ENCODE assay signal across 10 cellular contexts in genomic region chr11:25734592-25735211, GRCh38.
DNase-seq lines count a peak whose midpoint lies in the region; ATAC-seq and TF ChIP-seq lines count a peak whose summit lies in the region.
"Had no signal": no experiment of that assay in that cellular context is flagged by ENCODE, and none has a peak within 500 bp of the region (broad histone marks: within the 10 kb centered on the region; RNA-seq: fewer than 3 reads in every experiment).

No MANE protein-coding gene starts in this region.

- ATAC-seq in HG03342 (IDR thresholded peaks at IDR 0.05; ENCODE audit: unreplicated experiment) (no peak), GM18519 (IDR thresholded peaks at IDR 0.05; ENCODE audit: low FRiP score, unreplicated experiment) (no peak)
- ATAC-seq in CD8-positive, alpha-beta T cell = no peak

- no peak overlapping the region for H3K27ac ChIP-seq in CD8-positive, alpha-beta T cell (ENCODE audit: low read depth, low read length)

- H3K4me3 Mint-ChIP-seq in CD8-positive, alpha-beta T cell = no peak overlapping the region
- H3K4me3 Mint-ChIP-seq: naive B cell had no signal

- no peaks in the 10 kb centered on the region for H3K9me3 ChIP-seq in CD8-positive, alpha-beta T cell (ENCODE audit: low read length)

- H3K4me1 Mint-ChIP-seq in CD8-positive, alpha-beta T cell (ENCODE audit: low read depth) = no peaks in the 10 kb centered on the region
- H3K4me1 Mint-ChIP-seq: naive B cell had no signal

- no peaks in the 10 kb centered on the region for H3K36me3 Mint-ChIP-seq in CD8-positive, alpha-beta T cell
- H3K36me3 Mint-ChIP-seq: naive B cell had no signal

- H3K27me3 Mint-ChIP-seq in CD8-positive, alpha-beta T cell (ENCODE audit: low read depth) = no peaks in the 10 kb centered on the region
- H3K27me3 Mint-ChIP-seq: naive B cell had no signal

- H3K9me3 Mint-ChIP-seq in CD8-positive, alpha-beta T cell = peaks cover 16% of the 10 kb centered on the region

- POLR2A ChIA-PET in CD8-positive, alpha-beta T cell (lab: Charles Lee) = no interaction called here

- no peaks in the 10 kb centered on the region for H3K27me3 ChIP-seq in CD8-positive, alpha-beta T cell (ENCODE audit: insufficient read depth, low read length)

- 0 out of 2 replicates have a peak, but pooled peaks have one; percentile 4 for TF ChIP-seq CTCF in AG10803 (conservative IDR thresholded peaks at IDR 0.05; ENCODE audit: low read length)
- no peak for TF ChIP-seq CTCF in CD8-positive, alpha-beta T cell (IDR thresholded peaks at IDR 0.05)

- no peaks in the 10 kb centered on the region for H3K4me1 ChIP-seq in CD8-positive, alpha-beta T cell (ENCODE audit: insufficient read depth, low read length)

- no peaks in the 10 kb centered on the region for H3K36me3 ChIP-seq in CD8-positive, alpha-beta T cell (ENCODE audit: insufficient read depth, low read length)

- intact Hi-C loops in CD8-positive, alpha-beta T cell (cut with DNase I, micrococcal nuclease) = no loop called here

- CTCF ChIA-PET in CD8-positive, alpha-beta T cell (lab: Charles Lee) = no interaction called here

- DNase-seq in AG10803 (ENCODE audit: low read depth) = no peak
- peak; percentile 66 for DNase-seq in HT-29 (ENCODE audit: low spot score)
- DNase-seq in amniotic stem cell (lab: John Stamatoyannopoulos, UW) = peak; percentile 21
- DNase-seq in inferior parietal cortex (ENCODE audit: extremely low spot score) = peak; percentile 22
- DNase-seq in CD8-positive, alpha-beta T cell = no peak
- no peak for DNase-seq in COLO668 (lab: John Stamatoyannopoulos, UW; ENCODE audit: unreplicated experiment)
- DNase-seq: cortex of kidney, naive B cell had no signal

- H3K27ac Mint-ChIP-seq in CD8-positive, alpha-beta T cell = no peak overlapping the region
- H3K27ac Mint-ChIP-seq: naive B cell had no signal

- no peak overlapping the region for H3K4me3 ChIP-seq in AG10803 (ENCODE audit: low read length)
- no peak overlapping the region for H3K4me3 ChIP-seq in CD8-positive, alpha-beta T cell (ENCODE audit: low read depth, low read length)

Comparison
In these comparisons a context has a peak if more than half of its experiments do, and no peak if none do; other contexts are left out.
1. DNase-seq: peak in HT-29 (single experiment), amniotic stem cell (single experiment) and inferior parietal cortex (single experiment); none in AG10803 (single experiment), CD8-positive, alpha-beta T cell (0 of 7) and COLO668 (single experiment).